In the genomic region with DNA sequence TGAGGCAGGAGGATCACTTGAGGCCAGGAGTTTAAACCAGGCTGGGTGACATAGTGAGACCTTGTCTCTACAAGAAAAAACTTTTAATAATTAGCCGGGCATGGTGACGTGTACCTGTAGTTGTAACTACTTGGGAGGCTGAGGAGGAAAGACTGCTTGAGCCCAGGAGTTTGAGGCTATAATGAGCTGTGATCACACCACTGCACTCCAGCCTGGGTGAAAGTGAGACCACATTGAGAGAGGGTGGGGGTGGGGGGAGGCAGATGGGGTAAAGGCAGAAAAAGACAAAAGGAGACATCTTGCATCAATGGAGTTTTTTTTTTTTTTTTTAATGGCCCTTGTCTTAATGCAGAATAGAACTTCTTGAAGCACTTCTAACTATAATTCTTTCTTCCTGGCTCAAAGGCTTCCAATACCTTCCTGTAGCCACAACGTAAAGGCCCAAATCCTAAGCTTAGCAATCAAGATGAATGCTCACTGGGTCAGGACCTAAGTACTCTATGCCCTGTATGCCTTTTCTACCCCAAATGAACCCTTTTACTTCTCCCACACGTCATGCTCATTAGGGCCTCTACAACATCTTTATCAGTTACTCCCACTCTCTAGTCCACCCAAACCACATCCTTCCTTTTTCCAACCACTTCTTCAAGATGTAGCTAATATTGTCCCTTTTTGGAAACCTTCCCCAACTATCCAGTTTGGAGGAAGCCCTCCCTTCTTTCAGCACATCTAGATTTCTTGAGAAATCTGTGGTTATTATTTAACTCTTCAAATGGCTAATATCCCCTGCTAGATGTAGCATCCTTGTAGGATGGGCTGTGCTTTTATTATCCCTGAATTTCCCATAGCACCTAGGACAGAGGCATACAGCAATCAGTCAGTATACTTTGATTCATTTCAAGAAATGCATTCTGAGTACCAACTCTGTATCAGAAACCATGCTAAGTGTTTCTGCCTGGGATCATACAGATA, we compare ENCODE assay signal across 17 cellular contexts. TPM values are rescaled to one million over a fixed set of nuclear protein-coding genes. Genes with fewer than 3 reads are reported as not detected.
DNase-seq lines count a peak whose midpoint lies in the region; ATAC-seq and TF ChIP-seq lines count a peak whose summit lies in the region.
"Had no signal": no experiment of that assay in that cellular context is flagged by ENCODE, and none has a peak within 500 bp of the region (broad histone marks: within the 10 kb centered on the region; RNA-seq: fewer than 3 reads in every experiment).

No MANE protein-coding gene starts in this region.

- no peaks in the 10 kb centered on the region for H3K4me1 ChIP-seq in body of pancreas
- H3K4me1 ChIP-seq in right lobe of liver = peaks cover 0 to 2% (median 0%) of the 10 kb centered on the region in 4 donors
- H3K4me1 ChIP-seq: vagina had no signal

- peaks cover 5% of the 10 kb centered on the region for H3K36me3 Mint-ChIP-seq in activated CD4-positive, alpha-beta T cell treated with anti-CD3 and anti-CD28 coated beads for 36 hours (ENCODE audit: low read depth)
- peaks cover 20% of the 10 kb centered on the region for H3K36me3 Mint-ChIP-seq in activated CD8-positive, alpha-beta T cell treated with anti-CD3 and anti-CD28 coated beads, Interleukin-2, amount 10 ng/mL, durations not matched to agents 7 days and 5 days (ENCODE audit: low read depth)
- peaks cover 7% of the 10 kb centered on the region for H3K36me3 Mint-ChIP-seq in stimulated activated effector memory CD8-positive, alpha-beta T cell treated with anti-CD3 and anti-CD28 coated beads, Interleukin-12 subunit alpha, Interleukin-12 subunit beta, amount 100 ng/mL, for 72 hours

- CTCF ChIA-PET in activated CD4-positive, alpha-beta T cell treated with anti-CD3 and anti-CD28 coated beads for 36 hours (lab: Charles Lee) = interaction anchor here (0.6 to 1.4 kb wide), 3 partner anchors 12 to 427 kb away, joined by 3 read pairs; no protein-coding TSS in a partner anchor
- CTCF ChIA-PET in activated CD8-positive, alpha-beta T cell treated with anti-CD3 and anti-CD28 coated beads, Interleukin-2, amount 10 ng/mL, durations not matched to agents 7 days and 5 days (lab: Charles Lee) = interaction anchor here (0.7 to 0.8 kb wide), 2 partner anchors 17 to 124 kb away, joined by 3 read pairs; no protein-coding TSS in a partner anchor

- H3K27ac ChIP-seq in body of pancreas (no peak overlapping the region), right lobe of liver (no peak overlapping the region)
- H3K27ac ChIP-seq: vagina had no signal

- no peaks in the 10 kb centered on the region for H3K9me3 Mint-ChIP-seq in activated CD4-positive, alpha-beta T cell treated with anti-CD3 and anti-CD28 coated beads for 36 hours (ENCODE audit: low read depth)
- peaks cover 5% of the 10 kb centered on the region for H3K9me3 Mint-ChIP-seq in activated CD8-positive, alpha-beta T cell treated with anti-CD3 and anti-CD28 coated beads, Interleukin-2, amount 10 ng/mL, durations not matched to agents 7 days and 5 days (ENCODE audit: insufficient read depth)
- no peaks in the 10 kb centered on the region for H3K9me3 Mint-ChIP-seq in stimulated activated effector memory CD8-positive, alpha-beta T cell treated with anti-CD3 and anti-CD28 coated beads, Interleukin-12 subunit alpha, Interleukin-12 subunit beta, amount 100 ng/mL, for 72 hours
- H3K9me3 Mint-ChIP-seq: GM23338 had no signal

- no peaks in the 10 kb centered on the region for H3K9me3 ChIP-seq in body of pancreas
- H3K9me3 ChIP-seq in right lobe of liver = no peaks in the 10 kb centered on the region
- H3K9me3 ChIP-seq: vagina had no signal

- H3K4me3 Mint-ChIP-seq in activated CD4-positive, alpha-beta T cell treated with anti-CD3 and anti-CD28 coated beads for 36 hours = no peak overlapping the region
- no peak overlapping the region for H3K4me3 Mint-ChIP-seq in activated CD8-positive, alpha-beta T cell treated with anti-CD3 and anti-CD28 coated beads, Interleukin-2, amount 10 ng/mL, durations not matched to agents 7 days and 5 days
- H3K4me3 Mint-ChIP-seq in stimulated activated effector memory CD8-positive, alpha-beta T cell treated with anti-CD3 and anti-CD28 coated beads, Interleukin-12 subunit alpha, Interleukin-12 subunit beta, amount 100 ng/mL, for 72 hours = peak overlapping the region; percentile 36
- H3K4me3 Mint-ChIP-seq: GM23338 had no signal

- H3K27me3 ChIP-seq in body of pancreas (no peaks in the 10 kb centered on the region), right lobe of liver (no peaks in the 10 kb centered on the region)
- H3K27me3 ChIP-seq: vagina had no signal

- WGBS in body of pancreas, 2 donors = 71 to 76% methylated on average over 4 of the region's 4 CpGs
- 57% methylated on average over 4 of the region's 4 CpGs for WGBS in right lobe of liver (ENCODE audit: insufficient coverage, low coverage, low lambda C conversion rate, missing lambda C conversion rate)

- POLR2A ChIA-PET in activated CD4-positive, alpha-beta T cell treated with anti-CD3 and anti-CD28 coated beads for 36 hours (lab: Charles Lee) = no interaction called here
- POLR2A ChIA-PET in activated CD8-positive, alpha-beta T cell treated with anti-CD3 and anti-CD28 coated beads, Interleukin-2, amount 10 ng/mL, durations not matched to agents 7 days and 5 days (lab: Charles Lee) = interaction anchor here (0.6 to 0.7 kb wide), 2 partner anchors 113 to 447 kb away, joined by 3 read pairs; a partner anchor contains a TSS

- no peak for TF ChIP-seq CTCF in NB4 (IDR thresholded peaks at IDR 0.05; ENCODE audit: low read depth, low read length)
- TF ChIP-seq CTCF in body of pancreas (IDR thresholded peaks at IDR 0.05) = no peak
- TF ChIP-seq CTCF in right lobe of liver (IDR thresholded peaks at IDR 0.05) = no peak

- peaks cover 60% of the 10 kb centered on the region for H3K4me1 Mint-ChIP-seq in activated CD4-positive, alpha-beta T cell treated with anti-CD3 and anti-CD28 coated beads for 36 hours
- H3K4me1 Mint-ChIP-seq in activated CD8-positive, alpha-beta T cell treated with anti-CD3 and anti-CD28 coated beads, Interleukin-2, amount 10 ng/mL, durations not matched to agents 7 days and 5 days (ENCODE audit: low read depth) = peaks cover 59% of the 10 kb centered on the region
- peaks cover 77% of the 10 kb centered on the region for H3K4me1 Mint-ChIP-seq in stimulated activated effector memory CD8-positive, alpha-beta T cell treated with anti-CD3 and anti-CD28 coated beads, Interleukin-12 subunit alpha, Interleukin-12 subunit beta, amount 100 ng/mL, for 72 hours

- peak; percentile 78 for ATAC-seq in activated CD4-positive, alpha-beta T cell treated with anti-CD3 and anti-CD28 coated beads for 36 hours
- no peak for ATAC-seq in activated CD8-positive, alpha-beta T cell treated with anti-CD3 and anti-CD28 coated beads, Interleukin-2, amount 10 ng/mL, durations not matched to agents 7 days and 5 days
- peak; percentile 85 for ATAC-seq in stimulated activated effector memory CD8-positive, alpha-beta T cell treated with anti-CD3 and anti-CD28 coated beads, Interleukin-12 subunit alpha, Interleukin-12 subunit beta, amount 100 ng/mL, for 72 hours
- ATAC-seq in body of pancreas (no peak), GM21447 (IDR thresholded peaks at IDR 0.05; ENCODE audit: unreplicated experiment) (no peak), right lobe of liver (no peak)
- ATAC-seq: GM23338 had no signal

- intact Hi-C loops in activated CD4-positive, alpha-beta T cell treated with anti-CD3 and anti-CD28 coated beads for 36 hours (cut with DNase I, micrococcal nuclease) = loop anchor here (1.0 to 2.0 kb wide), 3 partner anchors 11 to 62 kb away; no protein-coding TSS in a partner anchor
- intact Hi-C loops in body of pancreas (cut with DNase I) = no loop called here
- intact Hi-C loops in right lobe of liver (cut with DNase I) = no loop called here

- no peaks in the 10 kb centered on the region for H3K36me3 ChIP-seq in body of pancreas (replicated peaks in 1 of 2; ENCODE audit: insufficient read depth in 1 of 2, low read depth in 2 of 2)
- no peaks in the 10 kb centered on the region for H3K36me3 ChIP-seq in right lobe of liver
- H3K36me3 ChIP-seq: vagina had no signal

- H3K27ac Mint-ChIP-seq in activated CD4-positive, alpha-beta T cell treated with anti-CD3 and anti-CD28 coated beads for 36 hours = peak overlapping the region; percentile 2
- H3K27ac Mint-ChIP-seq in activated CD8-positive, alpha-beta T cell treated with anti-CD3 and anti-CD28 coated beads, Interleukin-2, amount 10 ng/mL, durations not matched to agents 7 days and 5 days = peak overlapping the region; percentile 43
- H3K27ac Mint-ChIP-seq in stimulated activated effector memory CD8-positive, alpha-beta T cell treated with anti-CD3 and anti-CD28 coated beads, Interleukin-12 subunit alpha, Interleukin-12 subunit beta, amount 100 ng/mL, for 72 hours = peak overlapping the region; percentile 85
- H3K27ac Mint-ChIP-seq: GM23338 had no signal

- H3K4me3 ChIP-seq in NB4 (ENCODE audit: low read depth, low read length) = no peak overlapping the region
- no peak overlapping the region for H3K4me3 ChIP-seq in body of pancreas
- H3K4me3 ChIP-seq in right lobe of liver = no peak overlapping the region
- H3K4me3 ChIP-seq: GM23338, vagina had no signal

- DNase-seq in activated CD4-positive, alpha-beta T cell treated with anti-CD3 and anti-CD28 coated beads for 36 hours = no peak
- no peak for DNase-seq in activated CD4-positive, alpha-beta T cell treated with anti-CD3 and anti-CD28 coated beads for 48 hours
- DNase-seq in NB4 (ENCODE audit: low read depth) (peak; percentile 82), body of pancreas (no peak), right lobe of liver (no peak)
- no peak for DNase-seq in activated CD8-positive, alpha-beta T cell treated with anti-CD3 and anti-CD28 coated beads, Interleukin-2, amount 10 ng/mL, durations not matched to agents 7 days and 5 days
- no peak for DNase-seq in stimulated activated effector memory CD8-positive, alpha-beta T cell treated with anti-CD3 and anti-CD28 coated beads, Interleukin-12 subunit alpha, Interleukin-12 subunit beta, amount 100 ng/mL, for 72 hours (ENCODE audit: low spot score in 2 of 2)
- DNase-seq: amniotic stem cell; IMR-90; NCI-H1694 treated with DMSO at 0.1 percent for 48 hours; NCI-H526; stimulated activated naive CD4-positive, alpha-beta T cell treated with Interleukin-2 at 50 U/mL for 16 hours had no signal

- TF ChIP-seq POLR2A in NB4 (IDR thresholded peaks at IDR 0.05; ENCODE audit: extremely low read depth, insufficient read length) (no peak), body of pancreas (IDR thresholded peaks at IDR 0.05) (no peak), right lobe of liver (IDR thresholded peaks at IDR 0.05) (no peak)

- H3K27me3 Mint-ChIP-seq in activated CD4-positive, alpha-beta T cell treated with anti-CD3 and anti-CD28 coated beads for 36 hours = no peaks in the 10 kb centered on the region
- no peaks in the 10 kb centered on the region for H3K27me3 Mint-ChIP-seq in activated CD8-positive, alpha-beta T cell treated with anti-CD3 and anti-CD28 coated beads, Interleukin-2, amount 10 ng/mL, durations not matched to agents 7 days and 5 days (ENCODE audit: low read depth)

RNA-seq across cellular contexts. Expression of a gene that starts 40.8 kb away (rescaled TPM):
- total RNA-seq in activated CD4-positive, alpha-beta T cell treated with anti-CD3 and anti-CD28 coated beads for 36 hours = 10 to 100 TPM; 52.6 to 59.5 TPM
- total RNA-seq in activated CD8-positive, alpha-beta T cell treated with anti-CD3 and anti-CD28 coated beads, Interleukin-2, amount 10 ng/mL, durations not matched to agents 7 days and 5 days = under 1 TPM; 0.55 to 0.61 TPM
- not detected for total RNA-seq in body of pancreas
- not detected for total RNA-seq in right lobe of liver
- total RNA-seq: GM23338, IMR-90, omental fat pad, vagina had no signal

RNA-seq across cellular contexts. Expression of a gene that starts 54.0 kb away (rescaled TPM):
- 10 to 100 TPM; 10.8 to 11.6 TPM for total RNA-seq in activated CD4-positive, alpha-beta T cell treated with anti-CD3 and anti-CD28 coated beads for 36 hours
- total RNA-seq in activated CD8-positive, alpha-beta T cell treated with anti-CD3 and anti-CD28 coated beads, Interleukin-2, amount 10 ng/mL, durations not matched to agents 7 days and 5 days = not detected
- total RNA-seq in body of pancreas (not detected), right lobe of liver (not detected)
- total RNA-seq: GM23338, IMR-90, kidney epithelial cell, omental fat pad, vagina had no signal

Comparison
In these comparisons a context has a peak if more than half of its experiments do, and no peak if none do; other contexts are left out.
1. ATAC-seq: peak in activated CD4-positive, alpha-beta T cell treated with anti-CD3 and anti-CD28 coated beads for 36 hours (single experiment) and stimulated activated effector memory CD8-positive, alpha-beta T cell treated with anti-CD3 and anti-CD28 coated beads, Interleukin-12 subunit alpha, Interleukin-12 subunit beta, amount 100 ng/mL, for 72 hours (single experiment); none in activated CD8-positive, alpha-beta T cell treated with anti-CD3 and anti-CD28 coated beads, Interleukin-2, amount 10 ng/mL, durations not matched to agents 7 days and 5 days (single experiment), body of pancreas (single experiment), GM21447 (single experiment) and right lobe of liver (0 of 4).
2. H3K27ac Mint-ChIP-seq: peak in every context shown above with its lines; median percentile 85 in stimulated activated effector memory CD8-positive, alpha-beta T cell treated with anti-CD3 and anti-CD28 coated beads, Interleukin-12 subunit alpha, Interleukin-12 subunit beta, amount 100 ng/mL, for 72 hours; 43 in activated CD8-positive, alpha-beta T cell treated with anti-CD3 and anti-CD28 coated beads, Interleukin-2, amount 10 ng/mL, durations not matched to agents 7 days and 5 days; 2 in activated CD4-positive, alpha-beta T cell treated with anti-CD3 and anti-CD28 coated beads for 36 hours.
3. RNA of a gene that starts 40.8 kb away (total RNA-seq): 52.6 to 59.5 TPM in activated CD4-positive, alpha-beta T cell treated with anti-CD3 and anti-CD28 coated beads for 36 hours; 0.55 to 0.61 TPM in activated CD8-positive, alpha-beta T cell treated with anti-CD3 and anti-CD28 coated beads, Interleukin-2, amount 10 ng/mL, durations not matched to agents 7 days and 5 days, not detected in body of pancreas and not detected in right lobe of liver; every median in the first group is over 10 times any median in the second.
4. RNA of a gene that starts 54.0 kb away (total RNA-seq): 10.8 to 11.6 TPM in activated CD4-positive, alpha-beta T cell treated with anti-CD3 and anti-CD28 coated beads for 36 hours; not detected in activated CD8-positive, alpha-beta T cell treated with anti-CD3 and anti-CD28 coated beads, Interleukin-2, amount 10 ng/mL, durations not matched to agents 7 days and 5 days, not detected in body of pancreas and not detected in right lobe of liver; every median in the first group is over 10 times any median in the second.
5. intact Hi-C loops: an anchor here in activated CD4-positive, alpha-beta T cell treated with anti-CD3 and anti-CD28 coated beads for 36 hours (1.0 to 2.0 kb wide); none called in body of pancreas and right lobe of liver.